In the genomic region with DNA sequence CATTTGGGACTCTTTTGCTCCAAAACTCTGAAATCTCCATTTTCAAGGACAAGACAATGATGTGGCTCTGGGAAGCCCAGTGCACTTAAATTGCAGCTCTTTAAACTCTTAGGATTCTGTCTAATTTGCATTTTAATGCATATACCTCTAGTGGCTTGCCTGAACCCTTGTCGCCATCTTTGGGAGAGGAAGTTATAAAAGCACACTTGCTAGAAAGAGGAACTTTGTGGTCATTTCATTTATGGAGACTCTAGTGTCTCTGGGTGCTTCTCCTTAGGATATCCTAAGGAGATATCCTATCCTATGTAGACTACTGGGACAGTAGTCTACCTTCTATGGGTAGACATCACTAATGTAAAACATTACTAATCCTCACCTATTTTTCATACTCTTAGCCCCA, we compare ENCODE assay signal across 2 cellular contexts.
TF ChIP-seq lines count a peak whose summit lies in the region.

No MANE protein-coding gene starts in this region.

TF ChIP-seq in GM23338, 12 proteins besides CTCF, POLR2A, EP300 and RAD21 (continued from another document):
- TF ChIP-seq, protein P1, sequence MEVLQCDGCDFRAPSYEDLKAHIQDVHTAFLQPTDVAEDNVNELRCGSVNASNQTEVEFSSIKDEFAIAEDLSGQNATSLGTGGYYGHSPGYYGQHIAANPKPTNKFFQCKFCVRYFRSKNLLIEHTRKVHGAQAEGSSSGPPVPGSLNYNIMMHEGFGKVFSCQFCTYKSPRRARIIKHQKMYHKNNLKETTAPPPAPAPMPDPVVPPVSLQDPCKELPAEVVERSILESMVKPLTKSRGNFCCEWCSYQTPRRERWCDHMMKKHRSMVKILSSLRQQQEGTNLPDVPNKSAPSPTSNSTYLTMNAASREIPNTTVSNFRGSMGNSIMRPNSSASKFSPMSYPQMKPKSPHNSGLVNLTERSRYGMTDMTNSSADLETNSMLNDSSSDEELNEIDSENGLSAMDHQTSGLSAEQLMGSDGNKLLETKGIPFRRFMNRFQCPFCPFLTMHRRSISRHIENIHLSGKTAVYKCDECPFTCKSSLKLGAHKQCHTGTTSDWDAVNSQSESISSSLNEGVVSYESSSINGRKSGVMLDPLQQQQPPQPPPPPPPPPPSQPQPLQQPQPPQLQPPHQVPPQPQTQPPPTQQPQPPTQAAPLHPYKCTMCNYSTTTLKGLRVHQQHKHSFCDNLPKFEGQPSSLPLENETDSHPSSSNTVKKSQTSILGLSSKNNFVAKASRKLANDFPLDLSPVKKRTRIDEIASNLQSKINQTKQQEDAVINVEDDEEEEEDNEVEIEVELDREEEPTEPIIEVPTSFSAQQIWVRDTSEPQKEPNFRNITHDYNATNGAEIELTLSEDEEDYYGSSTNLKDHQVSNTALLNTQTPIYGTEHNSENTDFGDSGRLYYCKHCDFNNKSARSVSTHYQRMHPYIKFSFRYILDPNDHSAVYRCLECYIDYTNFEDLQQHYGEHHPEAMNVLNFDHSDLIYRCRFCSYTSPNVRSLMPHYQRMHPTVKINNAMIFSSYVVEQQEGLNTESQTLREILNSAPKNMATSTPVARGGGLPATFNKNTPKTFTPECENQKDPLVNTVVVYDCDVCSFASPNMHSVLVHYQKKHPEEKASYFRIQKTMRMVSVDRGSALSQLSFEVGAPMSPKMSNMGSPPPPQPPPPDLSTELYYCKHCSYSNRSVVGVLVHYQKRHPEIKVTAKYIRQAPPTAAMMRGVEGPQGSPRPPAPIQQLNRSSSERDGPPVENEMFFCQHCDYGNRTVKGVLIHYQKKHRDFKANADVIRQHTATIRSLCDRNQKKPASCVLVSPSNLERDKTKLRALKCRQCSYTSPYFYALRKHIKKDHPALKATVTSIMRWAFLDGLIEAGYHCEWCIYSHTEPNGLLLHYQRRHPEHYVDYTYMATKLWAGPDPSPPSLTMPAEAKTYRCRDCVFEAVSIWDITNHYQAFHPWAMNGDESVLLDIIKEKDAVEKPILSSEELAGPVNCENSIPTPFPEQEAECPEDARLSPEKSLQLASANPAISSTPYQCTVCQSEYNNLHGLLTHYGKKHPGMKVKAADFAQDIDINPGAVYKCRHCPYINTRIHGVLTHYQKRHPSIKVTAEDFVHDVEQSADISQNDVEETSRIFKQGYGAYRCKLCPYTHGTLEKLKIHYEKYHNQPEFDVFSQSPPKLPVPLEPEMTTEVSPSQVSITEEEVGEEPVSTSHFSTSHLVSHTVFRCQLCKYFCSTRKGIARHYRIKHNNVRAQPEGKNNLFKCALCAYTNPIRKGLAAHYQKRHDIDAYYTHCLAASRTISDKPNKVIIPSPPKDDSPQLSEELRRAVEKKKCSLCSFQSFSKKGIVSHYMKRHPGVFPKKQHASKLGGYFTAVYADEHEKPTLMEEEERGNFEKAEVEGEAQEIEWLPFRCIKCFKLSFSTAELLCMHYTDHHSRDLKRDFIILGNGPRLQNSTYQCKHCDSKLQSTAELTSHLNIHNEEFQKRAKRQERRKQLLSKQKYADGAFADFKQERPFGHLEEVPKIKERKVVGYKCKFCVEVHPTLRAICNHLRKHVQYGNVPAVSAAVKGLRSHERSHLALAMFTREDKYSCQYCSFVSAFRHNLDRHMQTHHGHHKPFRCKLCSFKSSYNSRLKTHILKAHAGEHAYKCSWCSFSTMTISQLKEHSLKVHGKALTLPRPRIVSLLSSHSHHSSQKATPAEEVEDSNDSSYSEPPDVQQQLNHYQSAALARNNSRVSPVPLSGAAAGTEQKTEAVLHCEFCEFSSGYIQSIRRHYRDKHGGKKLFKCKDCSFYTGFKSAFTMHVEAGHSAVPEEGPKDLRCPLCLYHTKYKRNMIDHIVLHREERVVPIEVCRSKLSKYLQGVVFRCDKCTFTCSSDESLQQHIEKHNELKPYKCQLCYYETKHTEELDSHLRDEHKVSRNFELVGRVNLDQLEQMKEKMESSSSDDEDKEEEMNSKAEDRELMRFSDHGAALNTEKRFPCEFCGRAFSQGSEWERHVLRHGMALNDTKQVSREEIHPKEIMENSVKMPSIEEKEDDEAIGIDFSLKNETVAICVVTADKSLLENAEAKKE (CRISPR knock-in tag; IDR thresholded peaks at IDR 0.05), result no peak
- no peak for TF ChIP-seq CREB1 (CRISPR knock-in tag; IDR thresholded peaks at IDR 0.05; ENCODE audit: low read depth)
- no peak for TF ChIP-seq ZNF114 (CRISPR knock-in tag; IDR thresholded peaks at IDR 0.05)
- TF ChIP-seq, protein P2, sequence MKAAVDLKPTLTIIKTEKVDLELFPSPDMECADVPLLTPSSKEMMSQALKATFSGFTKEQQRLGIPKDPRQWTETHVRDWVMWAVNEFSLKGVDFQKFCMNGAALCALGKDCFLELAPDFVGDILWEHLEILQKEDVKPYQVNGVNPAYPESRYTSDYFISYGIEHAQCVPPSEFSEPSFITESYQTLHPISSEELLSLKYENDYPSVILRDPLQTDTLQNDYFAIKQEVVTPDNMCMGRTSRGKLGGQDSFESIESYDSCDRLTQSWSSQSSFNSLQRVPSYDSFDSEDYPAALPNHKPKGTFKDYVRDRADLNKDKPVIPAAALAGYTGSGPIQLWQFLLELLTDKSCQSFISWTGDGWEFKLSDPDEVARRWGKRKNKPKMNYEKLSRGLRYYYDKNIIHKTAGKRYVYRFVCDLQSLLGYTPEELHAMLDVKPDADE (IDR thresholded peaks at IDR 0.05), result no peak
- TF ChIP-seq ZNF331 (CRISPR knock-in tag; IDR thresholded peaks at IDR 0.05; ENCODE audit: low read depth), result no peak
- no peak for TF ChIP-seq NANOG (IDR thresholded peaks at IDR 0.05; ENCODE audit: borderline replicate concordance)
- TF ChIP-seq POLR2AphosphoS5 (IDR thresholded peaks at IDR 0.05; ENCODE audit: low read depth), result no peak

TF ChIP-seq in HepG2, 621 proteins besides CTCF, POLR2A, EP300 and RAD21 (continued from another document):
- TF ChIP-seq, protein P3, sequence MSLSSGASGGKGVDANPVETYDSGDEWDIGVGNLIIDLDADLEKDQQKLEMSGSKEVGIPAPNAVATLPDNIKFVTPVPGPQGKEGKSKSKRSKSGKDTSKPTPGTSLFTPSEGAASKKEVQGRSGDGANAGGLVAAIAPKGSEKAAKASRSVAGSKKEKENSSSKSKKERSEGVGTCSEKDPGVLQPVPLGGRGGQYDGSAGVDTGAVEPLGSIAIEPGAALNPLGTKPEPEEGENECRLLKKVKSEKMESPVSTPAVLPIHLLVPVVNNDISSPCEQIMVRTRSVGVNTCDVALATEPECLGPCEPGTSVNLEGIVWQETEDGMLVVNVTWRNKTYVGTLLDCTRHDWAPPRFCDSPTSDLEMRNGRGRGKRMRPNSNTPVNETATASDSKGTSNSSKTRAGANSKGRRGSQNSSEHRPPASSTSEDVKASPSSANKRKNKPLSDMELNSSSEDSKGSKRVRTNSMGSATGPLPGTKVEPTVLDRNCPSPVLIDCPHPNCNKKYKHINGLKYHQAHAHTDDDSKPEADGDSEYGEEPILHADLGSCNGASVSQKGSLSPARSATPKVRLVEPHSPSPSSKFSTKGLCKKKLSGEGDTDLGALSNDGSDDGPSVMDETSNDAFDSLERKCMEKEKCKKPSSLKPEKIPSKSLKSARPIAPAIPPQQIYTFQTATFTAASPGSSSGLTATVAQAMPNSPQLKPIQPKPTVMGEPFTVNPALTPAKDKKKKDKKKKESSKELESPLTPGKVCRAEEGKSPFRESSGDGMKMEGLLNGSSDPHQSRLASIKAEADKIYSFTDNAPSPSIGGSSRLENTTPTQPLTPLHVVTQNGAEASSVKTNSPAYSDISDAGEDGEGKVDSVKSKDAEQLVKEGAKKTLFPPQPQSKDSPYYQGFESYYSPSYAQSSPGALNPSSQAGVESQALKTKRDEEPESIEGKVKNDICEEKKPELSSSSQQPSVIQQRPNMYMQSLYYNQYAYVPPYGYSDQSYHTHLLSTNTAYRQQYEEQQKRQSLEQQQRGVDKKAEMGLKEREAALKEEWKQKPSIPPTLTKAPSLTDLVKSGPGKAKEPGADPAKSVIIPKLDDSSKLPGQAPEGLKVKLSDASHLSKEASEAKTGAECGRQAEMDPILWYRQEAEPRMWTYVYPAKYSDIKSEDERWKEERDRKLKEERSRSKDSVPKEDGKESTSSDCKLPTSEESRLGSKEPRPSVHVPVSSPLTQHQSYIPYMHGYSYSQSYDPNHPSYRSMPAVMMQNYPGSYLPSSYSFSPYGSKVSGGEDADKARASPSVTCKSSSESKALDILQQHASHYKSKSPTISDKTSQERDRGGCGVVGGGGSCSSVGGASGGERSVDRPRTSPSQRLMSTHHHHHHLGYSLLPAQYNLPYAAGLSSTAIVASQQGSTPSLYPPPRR (CRISPR knock-in tag; IDR thresholded peaks at IDR 0.05; ENCODE audit: borderline replicate concordance), result no peak
- no peak for TF ChIP-seq ZNF264 (CRISPR knock-in tag; IDR thresholded peaks at IDR 0.05)
